In genomic region chr9:134258828-134259546, GRCh38 we compare ENCODE assay signal across 21 cellular contexts.
"Had no signal": no experiment of that assay in that cellular context is flagged by ENCODE, and none has a peak within 500 bp of the region (broad histone marks: within the 10 kb centered on the region; RNA-seq: fewer than 3 reads in every experiment).

No MANE protein-coding gene starts in this region.

- H3K9me3 ChIP-seq: adrenal gland, tibial nerve had no signal

- H3K27ac Mint-ChIP-seq: activated naive CD4-positive, alpha-beta T cell treated with anti-CD3 and anti-CD28 coated beads, Interleukin-2, amount 50 U/mL, for 72 hours; endodermal cell; nephron progenitor cell; progenitor cell of endocrine pancreas had no signal

- H3K4me3 ChIP-seq: adrenal gland, dorsolateral prefrontal cortex, tibial nerve had no signal

- DNase-seq: activated CD4-positive, alpha-beta T cell treated with anti-CD3 and anti-CD28 coated beads for 1 hour; activated gamma-delta T cell treated with Interleukin-2 at 50 U/mL for 16 hours; adrenal gland; endodermal cell; foreskin keratinocyte; glutamatergic neuron; left colon; mammary epithelial cell; midbrain; nephron progenitor cell; stimulated activated CD4-positive, alpha-beta T cell treated with anti-CD3 and anti-CD28 coated beads, Interleukin-4, amount 100 ng/mL, for 4 hours; stimulated activated naive CD4-positive, alpha-beta T cell; SW 1271; T-helper 2 cell; WERI-Rb-1 had no signal

- ATAC-seq: activated naive CD4-positive, alpha-beta T cell treated with anti-CD3 and anti-CD28 coated beads, Interleukin-2, amount 50 U/mL, for 72 hours; foreskin keratinocyte; left colon; sciatic nerve had no signal

- H3K27me3 ChIP-seq: dorsolateral prefrontal cortex had no signal

- H3K27ac ChIP-seq: adrenal gland, dorsolateral prefrontal cortex, epithelial cell of prostate, foreskin keratinocyte, tibial nerve, WERI-Rb-1 had no signal

- H3K36me3 Mint-ChIP-seq: activated naive CD4-positive, alpha-beta T cell treated with anti-CD3 and anti-CD28 coated beads, Interleukin-2, amount 50 U/mL, for 72 hours had no signal

- H3K4me1 ChIP-seq: foreskin keratinocyte had no signal

- H3K9me3 Mint-ChIP-seq: activated naive CD4-positive, alpha-beta T cell treated with anti-CD3 and anti-CD28 coated beads, Interleukin-2, amount 50 U/mL, for 72 hours; endodermal cell; nephron progenitor cell had no signal

- H3K36me3 ChIP-seq: adrenal gland, tibial nerve, WERI-Rb-1 had no signal

- H3K4me3 Mint-ChIP-seq: endodermal cell, nephron progenitor cell had no signal
